6 cellular contexts compared by ENCODE assay signal in the genomic region with DNA sequence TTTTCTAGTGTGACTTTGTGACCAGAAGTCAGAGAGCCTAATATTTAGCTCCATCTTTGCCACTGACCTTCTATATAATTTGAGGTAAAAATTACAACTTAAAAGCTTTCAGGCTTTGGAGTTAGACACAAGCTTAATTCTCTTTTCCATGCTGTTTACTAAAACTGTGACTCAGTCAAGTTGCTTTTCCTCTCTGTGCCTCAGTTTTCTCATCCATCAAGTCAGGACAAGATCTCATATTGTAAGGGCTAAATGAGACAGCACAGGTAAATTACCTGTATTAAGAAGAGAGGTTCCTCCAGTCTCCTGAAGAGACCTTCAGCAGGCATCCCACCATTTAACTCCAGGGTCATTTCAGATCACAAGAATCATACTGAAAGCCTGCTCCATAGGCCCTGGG.
"Had no signal": no experiment of that assay in that cellular context is flagged by ENCODE, and none has a peak within 500 bp of the region (broad histone marks: within the 10 kb centered on the region; RNA-seq: fewer than 3 reads in every experiment).

No MANE protein-coding gene starts in this region.

- H3K27ac ChIP-seq: HL-60 had no signal

- H3K4me2 ChIP-seq: GM23338 had no signal

- H3K9me3 Mint-ChIP-seq: H9 had no signal

- H3K27ac Mint-ChIP-seq: GM23338, H9 had no signal

- H3K4me3 ChIP-seq: GM23338 had no signal

- DNase-seq: H9, HCEC 1CT had no signal

- H3K4me3 Mint-ChIP-seq: GM23338, H9 had no signal

- FAIRE-seq: H54, HepG2 had no signal
